In the genomic region with DNA sequence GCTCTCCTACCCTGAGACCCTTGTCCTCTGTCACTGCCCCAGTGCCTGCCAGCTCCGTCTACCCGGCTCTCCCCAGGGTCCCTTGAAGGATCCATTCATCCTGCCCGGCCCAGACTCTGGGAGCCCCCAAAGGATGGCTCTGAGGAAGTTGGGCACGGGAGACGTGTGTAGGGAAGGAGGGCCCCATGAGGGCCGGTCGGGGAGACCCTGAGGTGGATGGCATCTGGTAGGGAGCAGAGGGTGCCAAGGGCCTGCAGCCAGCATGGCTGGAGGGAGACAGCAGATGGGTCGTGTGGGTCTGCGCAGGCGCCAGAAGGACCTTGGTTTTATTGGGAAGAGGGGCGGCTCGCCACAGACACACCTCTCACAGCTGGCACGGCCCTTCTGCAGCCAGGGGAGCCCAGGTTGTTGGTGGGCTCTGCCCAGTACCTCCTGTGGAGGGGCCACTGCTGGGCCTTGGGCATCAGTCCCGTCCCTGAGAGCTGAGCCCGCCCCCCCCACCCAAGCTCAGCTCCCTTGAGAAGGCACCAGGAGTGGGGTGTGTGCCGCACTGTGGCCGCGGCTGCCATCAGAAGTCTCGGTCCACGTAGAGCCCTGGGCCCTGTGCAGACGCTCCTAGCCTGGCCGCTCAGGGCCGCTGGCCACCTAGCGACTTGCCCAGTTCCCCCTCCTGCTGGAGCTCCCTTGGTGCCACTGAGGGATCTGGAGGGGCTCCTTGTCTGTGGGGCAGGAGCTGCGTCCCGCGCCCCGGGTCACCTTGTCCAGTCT, we compare ENCODE assay signal across 9 cellular contexts.
"Had no signal": no experiment of that assay in that cellular context is flagged by ENCODE, and none has a peak within 500 bp of the region (broad histone marks: within the 10 kb centered on the region; RNA-seq: fewer than 3 reads in every experiment).

No MANE protein-coding gene starts in this region.

- H3K4me3 ChIP-seq: GM23338 had no signal

- H2AFZ ChIP-seq: GM23338 had no signal

- FAIRE-seq: H1, H54, HTR-8/SVneo had no signal

- ATAC-seq: GM23338 had no signal

- H3K4me2 ChIP-seq: GM23338 had no signal

- DNase-seq: H9, HCEC 1CT, HFFc6, IMR-90, KBM-7 had no signal
